16 cellular contexts compared by ENCODE assay signal in the genomic region with DNA sequence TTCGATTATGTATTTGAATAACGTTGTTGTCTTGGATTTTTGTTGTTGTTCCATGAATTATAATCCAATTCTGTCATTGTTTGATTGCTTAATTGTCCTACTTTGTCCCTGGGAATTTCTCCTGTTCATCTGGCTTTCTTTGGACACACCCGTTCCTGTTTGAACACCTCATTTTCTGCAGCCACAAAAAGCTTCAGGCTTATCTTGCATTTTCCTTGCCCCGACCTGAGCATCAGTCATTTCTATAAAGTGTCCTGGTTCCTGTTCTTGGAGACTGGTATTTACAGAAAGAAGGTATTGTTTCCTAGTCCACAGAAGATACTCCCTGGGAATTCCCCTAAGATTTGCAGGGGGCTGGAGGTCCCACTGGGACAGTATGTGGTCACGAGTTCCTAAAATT.
"Had no signal": no experiment of that assay in that cellular context is flagged by ENCODE, and none has a peak within 500 bp of the region (broad histone marks: within the 10 kb centered on the region; RNA-seq: fewer than 3 reads in every experiment).

No MANE protein-coding gene starts in this region.

- H3K4me3 ChIP-seq: esophagus squamous epithelium, hepatocyte, psoas muscle, right lobe of liver, tibial nerve, upper lobe of right lung had no signal

- DNase-seq: effector memory CD8-positive, alpha-beta T cell; esophagus squamous epithelium; foreskin fibroblast; head of caudate nucleus; naive thymus-derived CD4-positive, alpha-beta T cell; nephron progenitor cell; psoas muscle; retina; right lobe of liver; stimulated activated CD4-positive, alpha-beta T cell treated with anti-CD3 and anti-CD28 coated beads, Interleukin-4, amount 100 ng/mL, for 1 hour; stimulated activated CD8-positive, alpha-beta memory T cell treated with anti-CD3 and anti-CD28 coated beads, Interleukin-4, amount 100 ng/mL, for 48 hours; upper lobe of right lung had no signal

- FAIRE-seq: colon had no signal

- H3K27me3 ChIP-seq: esophagus squamous epithelium, hepatocyte, right lobe of liver, tibial nerve, upper lobe of right lung had no signal

- H2AFZ ChIP-seq: hepatocyte had no signal

- H3K36me3 ChIP-seq: esophagus squamous epithelium, right lobe of liver, tibial nerve, upper lobe of right lung had no signal

- H3K9me3 ChIP-seq: esophagus squamous epithelium, psoas muscle, right lobe of liver, tibial nerve, upper lobe of right lung had no signal

- H3K27ac ChIP-seq: esophagus squamous epithelium, hepatocyte, psoas muscle, right lobe of liver, tibial nerve, upper lobe of right lung had no signal

- ATAC-seq: effector memory CD8-positive, alpha-beta T cell; naive thymus-derived CD4-positive, alpha-beta T cell; psoas muscle; right lobe of liver; stimulated activated memory B cell treated with anti-CD40 and anti-IgM and Interleukin-4, amounts not matched to agents 10 μg/mL and 1 μg/mL and 100 μg/mL, for 72 hours; upper lobe of right lung had no signal

- H3K4me1 ChIP-seq: esophagus squamous epithelium, psoas muscle, right lobe of liver, tibial nerve, upper lobe of right lung had no signal

- H3K4me2 ChIP-seq: hepatocyte had no signal

- H3K79me2 ChIP-seq: hepatocyte had no signal
